ENCODE assay signal across 8 cellular contexts in the genomic region with DNA sequence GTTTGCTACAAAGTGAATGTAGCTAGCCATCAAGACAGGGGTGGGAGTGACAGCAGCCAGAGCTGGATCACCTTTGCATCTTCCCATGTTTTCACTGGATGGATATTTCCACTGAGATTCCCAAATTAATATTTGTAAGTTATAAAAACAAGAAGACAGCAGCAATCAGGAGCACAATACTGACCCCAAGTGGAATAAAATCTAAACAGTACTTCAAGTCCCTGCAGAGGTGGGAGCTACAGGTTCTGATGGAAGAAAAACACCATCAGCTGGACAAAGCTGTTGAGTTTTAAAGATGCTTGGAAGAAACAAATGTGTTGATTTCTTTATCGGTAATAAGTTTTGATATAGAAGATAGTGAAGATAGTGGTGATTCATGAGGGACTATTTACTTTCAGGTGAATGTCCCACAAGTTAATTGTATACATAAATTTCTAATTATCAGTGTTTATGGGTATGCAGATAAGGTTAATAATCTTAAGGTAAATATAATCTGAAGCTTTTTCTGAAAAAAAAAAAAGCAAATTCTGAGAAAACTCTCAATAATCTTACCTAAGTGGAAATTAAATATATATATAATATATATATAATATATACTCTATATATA.
DNase-seq lines count a peak whose midpoint lies in the region; ATAC-seq and TF ChIP-seq lines count a peak whose summit lies in the region.

No MANE protein-coding gene starts in this region.

- H3K4me3 ChIP-seq in A673 (ENCODE audit: low read depth, low read length, poor library complexity, severe bottlenecking): no peak overlapping the region
- no peak overlapping the region for H3K4me3 ChIP-seq in upper lobe of right lung

- intact Hi-C loops in A673 (cut with micrococcal nuclease; ENCODE audit: unreplicated experiment): loop anchor here (1.0 to 10.0 kb wide), 5 partner anchors 118 to 628 kb away; a partner anchor contains a TSS
- intact Hi-C loops in upper lobe of right lung (cut with DNase I): loop anchor here (10.0 kb wide), 1 partner anchor 346 kb away; no protein-coding TSS in a partner anchor

- H3K4me1 ChIP-seq in A673 (ENCODE audit: insufficient read depth, low read length, poor library complexity, severe bottlenecking): peaks cover 15% of the 10 kb centered on the region
- no peaks in the 10 kb centered on the region for H3K4me1 ChIP-seq in upper lobe of right lung

- CTCF ChIA-PET in A673 (lab: Charles Lee): interaction anchor here (0.5 to 1.2 kb wide), 5 partner anchors 146 to 628 kb away, joined by 3 to 5 read pairs (median 4); no protein-coding TSS in a partner anchor

- no peak overlapping the region for H3K27ac ChIP-seq in A673 (ENCODE audit: low read depth, low read length, poor library complexity, severe bottlenecking)
- H3K27ac ChIP-seq in VCaP: no peak overlapping the region
- H3K27ac ChIP-seq in upper lobe of right lung: no peak overlapping the region

- POLR2A ChIA-PET in A673 (lab: Charles Lee; ENCODE audit: low non-redundant PET): no interaction called here

- ATAC-seq in upper lobe of right lung: no peak
- ATAC-seq in HG03045 (IDR thresholded peaks at IDR 0.05; ENCODE audit: unreplicated experiment): no peak

- DNase-seq in A673 (ENCODE audit: low spot score) (peak; percentile 81), HT-29 (ENCODE audit: low spot score) (peak; percentile 39), iPS-NIHi11 (ENCODE audit: low spot score) (peak; percentile 25), upper lobe of right lung (no peak)
- DNase-seq in activated CD4-positive, alpha-beta T cell treated with anti-CD3 and anti-CD28 coated beads, Interleukin-2, amount 50 U/mL, for 48 hours: no peak
- DNase-seq in central memory CD4-positive, alpha-beta T cell: no peak

- no TSS peak for BruUV-seq in A673 (replicated peaks; lab: Mats Ljungman, UMichigan)

- H3K36me3 ChIP-seq in A673 (ENCODE audit: insufficient read depth, low read length, poor library complexity, severe bottlenecking) (no peaks in the 10 kb centered on the region), upper lobe of right lung (no peaks in the 10 kb centered on the region)

- TF ChIP-seq CTCF in A673 (conservative IDR thresholded peaks at IDR 0.05; ENCODE audit: low read depth, low read length): peak; percentile 72
- TF ChIP-seq CTCF in VCaP (conservative IDR thresholded peaks at IDR 0.05): peak; percentile 75
- peak; percentile 41 for TF ChIP-seq CTCF in upper lobe of right lung (IDR thresholded peaks at IDR 0.05)

- H3K27me3 ChIP-seq in A673 (replicated peaks; ENCODE audit: insufficient read depth, low read depth, low read length, poor library complexity) (no peaks in the 10 kb centered on the region), upper lobe of right lung (no peaks in the 10 kb centered on the region)

- H3K9me3 ChIP-seq in A673 (ENCODE audit: low read depth, low read length, poor library complexity, severe bottlenecking): no peaks in the 10 kb centered on the region
- H3K9me3 ChIP-seq in upper lobe of right lung: no peaks in the 10 kb centered on the region

Comparison
In these comparisons a context has a peak if more than half of its experiments do, and no peak if none do; other contexts are left out.
1. DNase-seq: peak in A673 (single experiment), HT-29 (single experiment) and iPS-NIHi11 (single experiment); none in upper lobe of right lung (single experiment), activated CD4-positive, alpha-beta T cell treated with anti-CD3 and anti-CD28 coated beads, Interleukin-2, amount 50 U/mL, for 48 hours (0 of 2) and central memory CD4-positive, alpha-beta T cell (single experiment).
2. Peak in every context shown above with its lines, with median percentiles within 50 percentile points of each other: CTCF ChIP-seq.